Comparison of ENCODE assay signal across 19 cellular contexts in genomic region chr16:9134306-9134705, GRCh38.
"Had no signal": no experiment of that assay in that cellular context is flagged by ENCODE, and none has a peak within 500 bp of the region (broad histone marks: within the 10 kb centered on the region; RNA-seq: fewer than 3 reads in every experiment).

No MANE protein-coding gene starts in this region.

- H3K36me3 ChIP-seq: adrenal gland, ascending aorta, brain microvascular endothelial cell, esophagus muscularis mucosa, stomach, suprapubic skin, tibial nerve had no signal

- H3K4me2 ChIP-seq: hepatocyte had no signal

- H3K9me3 ChIP-seq: adrenal gland, ascending aorta, esophagus muscularis mucosa, stomach, suprapubic skin, tibial nerve had no signal

- H3K27me3 Mint-ChIP-seq: activated naive CD8-positive, alpha-beta T cell; activated T-cell treated with anti-CD3 and anti-CD28 coated beads, Interleukin-2, amount 50 U/mL, for 24 hours; effector memory CD8-positive, alpha-beta T cell had no signal

- H3K27me3 ChIP-seq: adrenal gland, ascending aorta, brain microvascular endothelial cell, esophagus muscularis mucosa, hepatocyte, stomach, tibial nerve had no signal

- H3K4me3 Mint-ChIP-seq: activated naive CD8-positive, alpha-beta T cell; activated T-cell treated with anti-CD3 and anti-CD28 coated beads, Interleukin-2, amount 50 U/mL, for 24 hours; effector memory CD8-positive, alpha-beta T cell; stimulated activated effector memory CD8-positive, alpha-beta T cell treated with anti-CD3 and anti-CD28 coated beads, Interleukin-12 subunit alpha, Interleukin-12 subunit beta, amount 100 ng/mL, for 72 hours; T-helper 1 cell treated with Interleukin-12 subunit alpha and Interleukin-12 subunit beta and Interleukin-4 antibody, amounts not matched to agents 30 μg/mL and 1 μg/mL, for 36 hours had no signal

- H2AFZ ChIP-seq: hepatocyte had no signal

- H3K4me3 ChIP-seq: adrenal gland, ascending aorta, esophagus muscularis mucosa, hepatocyte, stomach, suprapubic skin, tibial nerve had no signal

- H3K79me2 ChIP-seq: hepatocyte had no signal

- H3K27ac Mint-ChIP-seq: activated T-cell treated with anti-CD3 and anti-CD28 coated beads, Interleukin-2, amount 50 U/mL, for 24 hours; activated T-helper 2 cell treated with anti-CD3 and anti-CD28 coated beads, Interferon-gamma antibody, Interleukin-2, Interleukin-4, amounts not matched to agents 10 μg/mL and 5 μg/mL and 100 μg/mL, durations not matched to agents 14 hours and 24 hours and 36 hours; progenitor cell of endocrine pancreas; stimulated activated effector memory CD8-positive, alpha-beta T cell treated with anti-CD3 and anti-CD28 coated beads, Interleukin-12 subunit alpha, Interleukin-12 subunit beta, amount 100 ng/mL, for 72 hours; T-helper 1 cell treated with Interleukin-12 subunit alpha and Interleukin-12 subunit beta and Interleukin-4 antibody, amounts not matched to agents 30 μg/mL and 1 μg/mL, for 36 hours had no signal

- H3K27ac ChIP-seq: adrenal gland, ascending aorta, brain microvascular endothelial cell, esophagus muscularis mucosa, hepatocyte, stomach, suprapubic skin, tibial nerve had no signal

- H3K36me3 Mint-ChIP-seq: activated naive CD8-positive, alpha-beta T cell; immature natural killer cell; natural killer cell treated with Interleukin-12 subunit alpha and Interleukin-12 subunit beta and Interleukin-15 and Interleukin-18, amount 100 ng/mL, for 72 hours had no signal

- FAIRE-seq: colon, frontal cortex had no signal
